ENCODE assay signal across 8 cellular contexts in genomic region chr10:70880077-70880534, GRCh38. TPM values are rescaled to one million over a fixed set of nuclear protein-coding genes. Genes with fewer than 3 reads are reported as not detected.
DNase-seq lines count a peak whose midpoint lies in the region; ATAC-seq and TF ChIP-seq lines count a peak whose summit lies in the region.

No MANE protein-coding gene starts in this region.

- no peaks in the 10 kb centered on the region for H3K27me3 ChIP-seq in right lobe of liver

- 3% methylated on average over 4 of the region's 4 CpGs for WGBS in right lobe of liver (ENCODE audit: insufficient coverage, low coverage, low lambda C conversion rate, missing lambda C conversion rate)

- peak; percentile 95 for TF ChIP-seq CTCF in choroid plexus epithelial cell (conservative IDR thresholded peaks at IDR 0.05; ENCODE audit: low read depth, low read length)
- peak; percentile 92 to 97 (median 93) for TF ChIP-seq CTCF in right lobe of liver (IDR thresholded peaks at IDR 0.05)

- peaks cover 0 to 14% (median 3%) of the 10 kb centered on the region in 4 donors for H3K4me1 ChIP-seq in right lobe of liver

- H3K4me3 ChIP-seq in choroid plexus epithelial cell (ENCODE audit: low read depth, low read length) (no peak overlapping the region), right lobe of liver (no peak overlapping the region)

- H3K27ac ChIP-seq in right lobe of liver, result peak overlapping the region in 1 of 3 donors; percentile 34

- ATAC-seq in HG03097 (IDR thresholded peaks at IDR 0.05; ENCODE audit: low FRiP score, unreplicated experiment), result peak; percentile 59
- ATAC-seq in right lobe of liver, result peak; percentile 91 to 98 (median 95)
- ATAC-seq in GM19395 (IDR thresholded peaks at IDR 0.05; ENCODE audit: unreplicated experiment), result no peak

- H3K9me3 ChIP-seq in right lobe of liver, result no peaks in the 10 kb centered on the region

- intact Hi-C loops in right lobe of liver (cut with DNase I), result loop anchor here (5.0 kb wide), 1 partner anchor 68 kb away; no protein-coding TSS in a partner anchor

- no peak for TF ChIP-seq POLR2A in right lobe of liver (IDR thresholded peaks at IDR 0.05)

- H3K36me3 ChIP-seq in right lobe of liver, result peaks cover 0 to 46% (median 20%) of the 10 kb centered on the region in 4 donors

- DNase-seq in ELR (ENCODE audit: low read depth) (peak; percentile 82), NCI-H446 treated with DMSO at 0.1 percent for 48 hours (lab: John Stamatoyannopoulos, UW) (peak; percentile 33), choroid plexus epithelial cell (ENCODE audit: low read depth) (peak; percentile 89), right lobe of liver (peak; percentile 71 to 85 (median 73))
- peak; percentile 73 to 80 for DNase-seq in activated CD4-positive, alpha-beta T cell treated with anti-CD3 and anti-CD28 coated beads for 4 hours
- DNase-seq in stimulated activated CD4-positive, alpha-beta T cell treated with anti-CD3 and anti-CD28 coated beads, TNF-alpha, amount 100 ng/mL, for 24 hours (ENCODE audit: low read depth in 3 of 3), result peak; percentile 59 to 71 (median 66)

RNA-seq across cellular contexts. Expression of gene PCBD1, which starts 8.3 kb away (rescaled TPM):
- 100 to 1,000 TPM; 165 to 375 (median 230) TPM for total RNA-seq in right lobe of liver

Comparison
In these comparisons a context has a peak if more than half of its experiments do, and no peak if none do; other contexts are left out.
1. DNase-seq: peak in every context shown above with its lines; median percentile 89 in choroid plexus epithelial cell; 82 in ELR; 76 in activated CD4-positive, alpha-beta T cell treated with anti-CD3 and anti-CD28 coated beads for 4 hours; 73 in right lobe of liver; 66 in stimulated activated CD4-positive, alpha-beta T cell treated with anti-CD3 and anti-CD28 coated beads, TNF-alpha, amount 100 ng/mL, for 24 hours; 33 in NCI-H446 treated with DMSO at 0.1 percent for 48 hours.